ENCODE assay signal across 16 cellular contexts in the genomic region with DNA sequence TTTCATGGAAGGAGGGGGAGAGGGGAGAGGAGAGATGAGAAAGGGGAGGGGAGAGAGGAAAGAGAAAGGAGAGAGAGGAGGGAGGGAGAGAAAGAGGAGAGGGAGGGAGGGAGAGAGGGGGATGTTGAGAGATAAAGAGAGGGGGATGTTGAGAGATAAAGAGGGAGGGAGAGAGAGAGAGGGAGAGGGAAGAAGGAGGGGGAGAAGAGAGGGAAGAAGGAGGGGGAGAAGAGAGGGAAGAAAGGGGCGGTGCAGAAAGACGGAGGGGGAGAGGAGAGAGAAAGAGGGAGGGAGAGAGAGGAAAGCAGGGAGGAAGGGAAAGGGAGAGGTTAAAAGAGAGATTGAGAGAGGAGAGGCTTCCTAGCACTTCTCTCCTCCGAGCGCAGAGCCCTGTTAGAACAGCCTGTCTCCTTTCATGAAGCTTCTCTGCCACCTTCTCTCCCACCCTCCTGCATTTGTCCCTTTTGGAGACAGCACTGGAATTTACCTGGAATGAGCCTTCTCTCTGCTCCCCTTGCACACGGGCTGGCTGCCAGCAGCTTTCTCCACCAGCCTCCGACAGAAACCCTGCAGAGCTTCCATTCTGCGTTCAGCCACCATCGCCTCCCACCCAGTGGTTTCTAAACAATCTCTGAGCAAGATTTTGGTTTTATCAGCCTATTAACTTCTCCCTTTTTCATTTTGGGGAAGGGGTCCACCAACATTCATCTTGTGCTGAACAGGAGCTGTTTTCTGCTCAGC.
DNase-seq lines count a peak whose midpoint lies in the region; ATAC-seq and TF ChIP-seq lines count a peak whose summit lies in the region.
"Had no signal": no experiment of that assay in that cellular context is flagged by ENCODE, and none has a peak within 500 bp of the region (broad histone marks: within the 10 kb centered on the region; RNA-seq: fewer than 3 reads in every experiment).

No MANE protein-coding gene starts in this region.

- H3K36me3 Mint-ChIP-seq in T-helper 17 cell (ENCODE audit: low read depth) (peaks cover 5% of the 10 kb centered on the region), chondrocyte (ENCODE audit: low read depth) (no peaks in the 10 kb centered on the region)

- H3K9me3 Mint-ChIP-seq in chondrocyte (ENCODE audit: low read depth) = peaks cover 21% of the 10 kb centered on the region

- H3K9me3 ChIP-seq in T-helper 17 cell (ENCODE audit: control insufficient read depth, low read length, poor library complexity, severe bottlenecking) (no peaks in the 10 kb centered on the region), prostate gland (no peaks in the 10 kb centered on the region)
- H3K9me3 ChIP-seq: SJCRH30 had no signal

- H3K4me3 ChIP-seq in prostate gland = no peak overlapping the region
- H3K4me3 ChIP-seq: esophagus muscularis mucosa, SJCRH30 had no signal

- no peaks in the 10 kb centered on the region for H3K27me3 ChIP-seq in prostate gland (replicated peaks; ENCODE audit: insufficient read depth)
- H3K27me3 ChIP-seq: SJCRH30 had no signal

- H3K27ac Mint-ChIP-seq in T-helper 17 cell (peak overlapping the region; percentile 83), chondrocyte (ENCODE audit: unreplicated experiment) (no peak overlapping the region)

- H3K36me3 ChIP-seq in prostate gland = no peaks in the 10 kb centered on the region
- H3K36me3 ChIP-seq: esophagus muscularis mucosa, SJCRH30 had no signal

- peak; percentile 33 for DNase-seq in activated T-cell treated with anti-CD3 and anti-CD28 coated beads, Interleukin-2, amount 50 U/mL, for 1 hour
- no peak for DNase-seq in activated T-cell treated with anti-CD3 and anti-CD28 coated beads for 4 hours
- peak in 1 of 3 donors; percentile 17 for DNase-seq in T-helper 17 cell
- no peak for DNase-seq in chondrocyte (ENCODE audit: low spot score)
- peak; percentile 28 for DNase-seq in prostate gland (ENCODE audit: low spot score)
- DNase-seq in NCI-H1105 (lab: John Stamatoyannopoulos, UW) = no peak
- DNase-seq in NOMO-1 (lab: John Stamatoyannopoulos, UW; ENCODE audit: unreplicated experiment in 2 of 2) = no peak
- DNase-seq: EL; IMR-90; midbrain; NCI-H187; SJCRH30; stimulated activated CD8-positive, alpha-beta memory T cell treated with anti-CD3 and anti-CD28 coated beads, Interleukin-4, amount 100 ng/mL, for 48 hours had no signal

- H3K27me3 Mint-ChIP-seq in T-helper 17 cell (no peaks in the 10 kb centered on the region), chondrocyte (ENCODE audit: low read depth) (peaks cover 40% of the 10 kb centered on the region)

- no peaks in the 10 kb centered on the region for H3K4me1 ChIP-seq in prostate gland (replicated peaks)
- H3K4me1 ChIP-seq: esophagus muscularis mucosa, SJCRH30 had no signal

- H3K4me1 Mint-ChIP-seq in T-helper 17 cell (peaks cover 49% of the 10 kb centered on the region), chondrocyte (ENCODE audit: low read depth) (peaks cover 9% of the 10 kb centered on the region)

- TF ChIP-seq POLR2A in prostate gland (IDR thresholded peaks at IDR 0.05) = no peak

- WGBS in prostate gland = 4% methylated on average over 8 of the region's 8 CpGs

- ATAC-seq in T-helper 17 cell = peak; percentile 72
- ATAC-seq in HG02970 (IDR thresholded peaks at IDR 0.05; ENCODE audit: low FRiP score, unreplicated experiment) = no peak
- ATAC-seq: HCT116 had no signal

- H3K27ac ChIP-seq in prostate gland = no peak overlapping the region
- H3K27ac ChIP-seq: esophagus muscularis mucosa, SJCRH30 had no signal

- peak overlapping the region; percentile 92 for H3K4me3 Mint-ChIP-seq in T-helper 17 cell
- peak overlapping the region; percentile 8 for H3K4me3 Mint-ChIP-seq in chondrocyte (ENCODE audit: unreplicated experiment)

- intact Hi-C loops in prostate gland (cut with DNase I) = no loop called here

- TF ChIP-seq CTCF in chondrocyte (IDR thresholded peaks at IDR 0.05) (no peak), prostate gland (IDR thresholded peaks at IDR 0.05) (no peak)

Comparison
In these comparisons a context has a peak if more than half of its experiments do, and no peak if none do; other contexts are left out.
1. DNase-seq: peak in activated T-cell treated with anti-CD3 and anti-CD28 coated beads, Interleukin-2, amount 50 U/mL, for 1 hour (single experiment) and prostate gland (single experiment); none in activated T-cell treated with anti-CD3 and anti-CD28 coated beads for 4 hours (single experiment), chondrocyte (single experiment), NCI-H1105 (single experiment) and NOMO-1 (0 of 2).